In genomic region chr12:108560321-108560721, GRCh38 we compare ENCODE assay signal across 8 cellular contexts. TPM values are rescaled to one million over a fixed set of nuclear protein-coding genes. Genes with fewer than 3 reads are reported as not detected.
DNase-seq lines count a peak whose midpoint lies in the region; ATAC-seq and TF ChIP-seq lines count a peak whose summit lies in the region.

No MANE protein-coding gene starts in this region.

- intact Hi-C loops in activated CD4-positive, alpha-beta T cell treated with anti-CD3 and anti-CD28 coated beads for 36 hours (cut with DNase I, micrococcal nuclease), result loop anchor here (2.0 to 10.0 kb wide), 10 partner anchors 46 to 1468 kb away; partner anchors contain the start of genes MMAB (in 2 of the 2), MVK (in 2 of the 2), CORO1C (in 1 of the 2) and CRY1 (in 1 of the 2)

- H3K9me3 Mint-ChIP-seq in activated CD4-positive, alpha-beta T cell treated with anti-CD3 and anti-CD28 coated beads for 36 hours (ENCODE audit: low read depth), result no peaks in the 10 kb centered on the region
- H3K9me3 Mint-ChIP-seq in activated CD4-positive, alpha-beta memory T cell treated with anti-CD3 and anti-CD28 coated beads, Interleukin-2, amount 10 ng/mL, durations not matched to agents 7 days and 5 days, result no peaks in the 10 kb centered on the region
- H3K9me3 Mint-ChIP-seq in stimulated activated naive CD8-positive, alpha-beta T cell treated with anti-CD3 and anti-CD28 coated beads, Interleukin-15, amount 100 ng/mL, for 72 hours, result no peaks in the 10 kb centered on the region

- POLR2A ChIA-PET in activated CD4-positive, alpha-beta T cell treated with anti-CD3 and anti-CD28 coated beads for 36 hours (lab: Charles Lee), result interaction anchor here (0.7 to 2.7 kb wide), 3 partner anchors 8 to 1464 kb away, joined by 3 to 10 read pairs (median 3); no protein-coding TSS in a partner anchor
- POLR2A ChIA-PET in activated CD4-positive, alpha-beta memory T cell treated with anti-CD3 and anti-CD28 coated beads, Interleukin-2, amount 10 ng/mL, durations not matched to agents 7 days and 5 days (lab: Charles Lee), result interaction anchor here (0.6 to 15.5 kb wide), 20 partner anchors 9 to 1439 kb away, joined by 3 to 385 read pairs (median 4); partner anchors contain the start of genes ANKRD13A, FICD, SELPLG and SSH1

- H3K4me3 Mint-ChIP-seq in activated CD4-positive, alpha-beta T cell treated with anti-CD3 and anti-CD28 coated beads for 36 hours, result peak overlapping the region; percentile 100
- H3K4me3 Mint-ChIP-seq in activated CD4-positive, alpha-beta memory T cell treated with anti-CD3 and anti-CD28 coated beads, Interleukin-2, amount 10 ng/mL, durations not matched to agents 7 days and 5 days, result peak overlapping the region; percentile 100
- peak overlapping the region; percentile 99 to 100 for H3K4me3 Mint-ChIP-seq in stimulated activated naive CD8-positive, alpha-beta T cell treated with anti-CD3 and anti-CD28 coated beads, Interleukin-15, amount 100 ng/mL, for 72 hours

- H3K27me3 Mint-ChIP-seq in activated CD4-positive, alpha-beta T cell treated with anti-CD3 and anti-CD28 coated beads for 36 hours, result no peaks in the 10 kb centered on the region
- H3K27me3 Mint-ChIP-seq in activated CD4-positive, alpha-beta memory T cell treated with anti-CD3 and anti-CD28 coated beads, Interleukin-2, amount 10 ng/mL, durations not matched to agents 7 days and 5 days, result no peaks in the 10 kb centered on the region
- H3K27me3 Mint-ChIP-seq in stimulated activated naive CD8-positive, alpha-beta T cell treated with anti-CD3 and anti-CD28 coated beads, Interleukin-15, amount 100 ng/mL, for 72 hours, result no peaks in the 10 kb centered on the region

- peaks cover 50% of the 10 kb centered on the region for H3K4me1 Mint-ChIP-seq in activated CD4-positive, alpha-beta T cell treated with anti-CD3 and anti-CD28 coated beads for 36 hours
- H3K4me1 Mint-ChIP-seq in activated CD4-positive, alpha-beta memory T cell treated with anti-CD3 and anti-CD28 coated beads, Interleukin-2, amount 10 ng/mL, durations not matched to agents 7 days and 5 days, result peaks cover 60% of the 10 kb centered on the region
- H3K4me1 Mint-ChIP-seq in stimulated activated naive CD8-positive, alpha-beta T cell treated with anti-CD3 and anti-CD28 coated beads, Interleukin-15, amount 100 ng/mL, for 72 hours, result peaks cover 47% of the 10 kb centered on the region

- CTCF ChIA-PET in activated CD4-positive, alpha-beta T cell treated with anti-CD3 and anti-CD28 coated beads for 36 hours (lab: Charles Lee), result interaction anchor here (0.9 to 12.8 kb wide), 6 partner anchors 16 to 243 kb away, joined by 3 to 270 read pairs (median 4); no protein-coding TSS in a partner anchor
- CTCF ChIA-PET in activated CD4-positive, alpha-beta memory T cell treated with anti-CD3 and anti-CD28 coated beads, Interleukin-2, amount 10 ng/mL, durations not matched to agents 7 days and 5 days (lab: Charles Lee), result interaction anchor here (1.2 to 3.8 kb wide), 8 partner anchors 8 to 297 kb away, joined by 3 to 51 read pairs (median 5); partner anchors contain the start of genes SELPLG and SSH1

- no peak for ATAC-seq in activated CD4-positive, alpha-beta T cell treated with anti-CD3 and anti-CD28 coated beads for 36 hours
- no peak for ATAC-seq in stimulated activated naive CD8-positive, alpha-beta T cell treated with anti-CD3 and anti-CD28 coated beads, Interleukin-15, amount 100 ng/mL, for 72 hours
- ATAC-seq in omental fat pad (ENCODE audit: low FRiP score), result no peak

- DNase-seq in activated CD4-positive, alpha-beta T cell treated with anti-CD3 and anti-CD28 coated beads for 36 hours, result no peak
- no peak for DNase-seq in activated CD4-positive, alpha-beta T cell treated with anti-CD3 and anti-CD28 coated beads, Interleukin-2, amount 50 U/mL, for 4 hours
- DNase-seq in activated CD4-positive, alpha-beta memory T cell treated with anti-CD3 and anti-CD28 coated beads, Interleukin-2, amount 10 ng/mL, durations not matched to agents 7 days and 5 days, result no peak
- no peak for DNase-seq in stimulated activated naive CD8-positive, alpha-beta T cell treated with anti-CD3 and anti-CD28 coated beads, Interleukin-15, amount 100 ng/mL, for 72 hours
- DNase-seq in substantia nigra (lab: John Stamatoyannopoulos, UW) (no peak), omental fat pad (ENCODE audit: low spot score) (no peak), SKM-1 (lab: John Stamatoyannopoulos, UW; ENCODE audit: unreplicated experiment) (no peak)

- H3K4me3 ChIP-seq in iPS-11a (ENCODE audit: low read depth, low read length), result peak overlapping the region; percentile 100

- H3K27ac ChIP-seq in substantia nigra (ENCODE audit: low read depth, low read length, poor library complexity, severe bottlenecking), result no peak overlapping the region

- H3K36me3 Mint-ChIP-seq in activated CD4-positive, alpha-beta T cell treated with anti-CD3 and anti-CD28 coated beads for 36 hours (ENCODE audit: low read depth), result peaks cover 29% of the 10 kb centered on the region
- peaks cover 43% of the 10 kb centered on the region for H3K36me3 Mint-ChIP-seq in activated CD4-positive, alpha-beta memory T cell treated with anti-CD3 and anti-CD28 coated beads, Interleukin-2, amount 10 ng/mL, durations not matched to agents 7 days and 5 days (ENCODE audit: low read depth)

- no peak for TF ChIP-seq CTCF in omental fat pad (IDR thresholded peaks at IDR 0.05)

- peak overlapping the region; percentile 100 for H3K27ac Mint-ChIP-seq in activated CD4-positive, alpha-beta T cell treated with anti-CD3 and anti-CD28 coated beads for 36 hours
- peak overlapping the region; percentile 99 for H3K27ac Mint-ChIP-seq in activated CD4-positive, alpha-beta memory T cell treated with anti-CD3 and anti-CD28 coated beads, Interleukin-2, amount 10 ng/mL, durations not matched to agents 7 days and 5 days
- peak overlapping the region; percentile 100 for H3K27ac Mint-ChIP-seq in stimulated activated naive CD8-positive, alpha-beta T cell treated with anti-CD3 and anti-CD28 coated beads, Interleukin-15, amount 100 ng/mL, for 72 hours

RNA-seq across cellular contexts. Expression of gene SART3, which starts 0.7 kb away (rescaled TPM):
- total RNA-seq in activated CD4-positive, alpha-beta T cell treated with anti-CD3 and anti-CD28 coated beads for 36 hours, result 10 to 100 TPM; 69.3 to 87.1 TPM
- 10 to 100 TPM; 68.9 to 70.3 TPM for total RNA-seq in activated CD4-positive, alpha-beta memory T cell treated with anti-CD3 and anti-CD28 coated beads, Interleukin-2, amount 10 ng/mL, durations not matched to agents 7 days and 5 days
- total RNA-seq in omental fat pad, result 10 to 100 TPM; 37.7 to 87.8 (median 60.4) TPM

RNA-seq across cellular contexts. Expression of gene ISCU, which starts 2.1 kb away (rescaled TPM):
- 10 to 100 TPM; 67.3 to 83.8 TPM for total RNA-seq in activated CD4-positive, alpha-beta T cell treated with anti-CD3 and anti-CD28 coated beads for 36 hours
- total RNA-seq in activated CD4-positive, alpha-beta memory T cell treated with anti-CD3 and anti-CD28 coated beads, Interleukin-2, amount 10 ng/mL, durations not matched to agents 7 days and 5 days, result 10 to 100 TPM; 69.9 to 74.1 TPM
- total RNA-seq in omental fat pad, result 100 to 1,000 TPM; 148 to 260 (median 187) TPM

RNA-seq across cellular contexts. Expression of gene TMEM119, which starts 37.6 kb away (rescaled TPM):
- under 1 TPM; 0.21 to 0.28 TPM for total RNA-seq in activated CD4-positive, alpha-beta T cell treated with anti-CD3 and anti-CD28 coated beads for 36 hours
- total RNA-seq in activated CD4-positive, alpha-beta memory T cell treated with anti-CD3 and anti-CD28 coated beads, Interleukin-2, amount 10 ng/mL, durations not matched to agents 7 days and 5 days, result 1 to 10 TPM in 1 of 2 experiments, under 1 TPM in 1; 0.80 to 1.0 TPM
- total RNA-seq in omental fat pad, result 10 to 100 TPM in 2 of 4 donors, 1 to 10 TPM in 2; 3.1 to 28.8 (median 8.8) TPM

RNA-seq across cellular contexts. Expression of gene FICD, which starts 45.2 kb away (rescaled TPM):
- 1 to 10 TPM; 3.5 to 4.5 TPM for total RNA-seq in activated CD4-positive, alpha-beta T cell treated with anti-CD3 and anti-CD28 coated beads for 36 hours
- total RNA-seq in activated CD4-positive, alpha-beta memory T cell treated with anti-CD3 and anti-CD28 coated beads, Interleukin-2, amount 10 ng/mL, durations not matched to agents 7 days and 5 days, result 1 to 10 TPM; 6.3 to 7.1 TPM
- 10 to 100 TPM in 1 of 4 donors, 1 to 10 TPM in 3; 6.6 to 10.6 (median 9.5) TPM for total RNA-seq in omental fat pad
